Comparison of ENCODE assay signal across 12 cellular contexts in genomic region chr11:74566386-74566960, GRCh38.
"Had no signal": no experiment of that assay in that cellular context is flagged by ENCODE, and none has a peak within 500 bp of the region (broad histone marks: within the 10 kb centered on the region; RNA-seq: fewer than 3 reads in every experiment).

No MANE protein-coding gene starts in this region.

- H3K4me1 Mint-ChIP-seq: activated naive CD8-positive, alpha-beta T cell treated with anti-CD3 and anti-CD28 coated beads, Interleukin-2, amount 10 ng/mL, durations not matched to agents 7 days and 5 days; memory B cell; stimulated activated memory B cell treated with anti-CD40 and anti-IgM and Interleukin-4, amounts not matched to agents 10 μg/mL and 1 μg/mL and 100 μg/mL, for 72 hours had no signal

- H3K27ac Mint-ChIP-seq: activated naive CD8-positive, alpha-beta T cell treated with anti-CD3 and anti-CD28 coated beads, Interleukin-2, amount 10 ng/mL, durations not matched to agents 7 days and 5 days; memory B cell; stimulated activated memory B cell treated with anti-CD40 and anti-IgM and Interleukin-4, amounts not matched to agents 10 μg/mL and 1 μg/mL and 100 μg/mL, for 72 hours had no signal

- H3K36me3 Mint-ChIP-seq: activated naive CD8-positive, alpha-beta T cell treated with anti-CD3 and anti-CD28 coated beads, Interleukin-2, amount 10 ng/mL, durations not matched to agents 7 days and 5 days; memory B cell had no signal

- H3K9me3 Mint-ChIP-seq: activated naive CD8-positive, alpha-beta T cell treated with anti-CD3 and anti-CD28 coated beads, Interleukin-2, amount 10 ng/mL, durations not matched to agents 7 days and 5 days had no signal

- H3K4me3 Mint-ChIP-seq: activated naive CD8-positive, alpha-beta T cell treated with anti-CD3 and anti-CD28 coated beads, Interleukin-2, amount 10 ng/mL, durations not matched to agents 7 days and 5 days; memory B cell; stimulated activated memory B cell treated with anti-CD40 and anti-IgM and Interleukin-4, amounts not matched to agents 10 μg/mL and 1 μg/mL and 100 μg/mL, for 72 hours had no signal

- DNase-seq: activated CD4-positive, alpha-beta T cell treated with anti-CD3 and anti-CD28 coated beads, Interleukin-2, amount 50 U/mL, for 1 hour; activated CD8-positive, alpha-beta memory T cell treated with anti-CD3 and anti-CD28 coated beads for 24 hours; activated naive CD8-positive, alpha-beta T cell treated with anti-CD3 and anti-CD28 coated beads, Interleukin-2, amount 10 ng/mL, durations not matched to agents 7 days and 5 days; aorta; cerebellar nuclear complex; effector memory CD4-positive, alpha-beta T cell; left ventricle myocardium inferior; stimulated activated CD4-positive, alpha-beta T cell treated with anti-CD3 and anti-CD28 coated beads, Interleukin-2, amount 100 ng/mL, for 48 hours; tibial artery; uterus had no signal

- ATAC-seq: stimulated activated memory B cell treated with anti-CD40 and anti-IgM and Interleukin-4, amounts not matched to agents 10 μg/mL and 1 μg/mL and 100 μg/mL, for 72 hours had no signal
